ENCODE assay signal across 1 cellular context in genomic region chr3:149717391-149718056, GRCh38.
TF ChIP-seq lines count a peak whose summit lies in the region.

No MANE protein-coding gene starts in this region.

TF ChIP-seq in SK-N-SH treated with all-trans-retinoic acid at 6 μM for 48 hours, 23 proteins besides CTCF, POLR2A, EP300 and RAD21 (continued from another document):
- TF ChIP-seq, protein P1, sequence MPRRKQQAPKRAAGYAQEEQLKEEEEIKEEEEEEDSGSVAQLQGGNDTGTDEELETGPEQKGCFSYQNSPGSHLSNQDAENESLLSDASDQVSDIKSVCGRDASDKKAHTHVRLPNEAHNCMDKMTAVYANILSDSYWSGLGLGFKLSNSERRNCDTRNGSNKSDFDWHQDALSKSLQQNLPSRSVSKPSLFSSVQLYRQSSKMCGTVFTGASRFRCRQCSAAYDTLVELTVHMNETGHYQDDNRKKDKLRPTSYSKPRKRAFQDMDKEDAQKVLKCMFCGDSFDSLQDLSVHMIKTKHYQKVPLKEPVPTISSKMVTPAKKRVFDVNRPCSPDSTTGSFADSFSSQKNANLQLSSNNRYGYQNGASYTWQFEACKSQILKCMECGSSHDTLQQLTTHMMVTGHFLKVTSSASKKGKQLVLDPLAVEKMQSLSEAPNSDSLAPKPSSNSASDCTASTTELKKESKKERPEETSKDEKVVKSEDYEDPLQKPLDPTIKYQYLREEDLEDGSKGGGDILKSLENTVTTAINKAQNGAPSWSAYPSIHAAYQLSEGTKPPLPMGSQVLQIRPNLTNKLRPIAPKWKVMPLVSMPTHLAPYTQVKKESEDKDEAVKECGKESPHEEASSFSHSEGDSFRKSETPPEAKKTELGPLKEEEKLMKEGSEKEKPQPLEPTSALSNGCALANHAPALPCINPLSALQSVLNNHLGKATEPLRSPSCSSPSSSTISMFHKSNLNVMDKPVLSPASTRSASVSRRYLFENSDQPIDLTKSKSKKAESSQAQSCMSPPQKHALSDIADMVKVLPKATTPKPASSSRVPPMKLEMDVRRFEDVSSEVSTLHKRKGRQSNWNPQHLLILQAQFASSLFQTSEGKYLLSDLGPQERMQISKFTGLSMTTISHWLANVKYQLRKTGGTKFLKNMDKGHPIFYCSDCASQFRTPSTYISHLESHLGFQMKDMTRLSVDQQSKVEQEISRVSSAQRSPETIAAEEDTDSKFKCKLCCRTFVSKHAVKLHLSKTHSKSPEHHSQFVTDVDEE (CRISPR knock-in tag; IDR thresholded peaks at IDR 0.05): no peak
- TF ChIP-seq RARB (CRISPR knock-in tag; IDR thresholded peaks at IDR 0.05) (no peak), POU6F1 (CRISPR knock-in tag; IDR thresholded peaks at IDR 0.05; ENCODE audit: borderline replicate concordance, low read depth) (no peak)
